ENCODE assay signal across 2 cellular contexts in the genomic region with DNA sequence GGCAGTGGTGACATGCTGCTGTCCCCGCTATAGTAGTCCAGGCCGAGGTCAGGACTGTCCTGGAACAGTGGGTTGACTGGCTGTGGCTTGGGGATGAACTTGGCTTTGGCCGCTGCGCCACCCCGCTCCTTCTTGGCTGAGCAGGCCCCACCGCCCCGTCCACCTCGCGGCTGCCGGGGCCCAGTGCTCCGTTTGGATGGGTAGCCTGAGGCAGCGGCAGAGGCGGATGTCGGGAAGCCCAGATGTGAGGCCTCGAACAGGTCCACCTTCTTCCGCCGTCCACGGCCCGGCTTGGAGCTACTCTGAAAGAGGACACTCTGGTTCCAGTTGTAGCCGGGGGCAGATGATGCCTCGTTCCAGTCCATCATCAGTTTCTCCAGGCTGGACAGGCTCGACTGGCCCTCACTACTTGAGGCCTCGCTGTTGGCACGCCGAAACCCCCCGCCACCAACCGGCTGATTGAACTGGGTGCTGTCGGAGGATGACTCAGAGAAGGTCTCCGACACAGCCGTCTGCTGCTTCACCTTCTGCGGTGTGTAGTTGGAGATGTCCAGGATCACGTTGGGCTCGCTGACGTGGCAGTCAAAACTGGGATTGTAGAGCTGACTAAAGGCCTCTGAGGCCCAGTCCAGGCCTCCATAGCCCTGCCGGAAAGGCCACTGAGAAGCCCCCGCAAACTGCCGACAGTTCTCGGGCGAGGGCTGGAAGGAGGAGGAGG.
TF ChIP-seq lines count a peak whose summit lies in the region.

No MANE protein-coding gene starts in this region.

TF ChIP-seq in HepG2, 621 proteins besides CTCF, POLR2A, EP300 and RAD21:
- 0 out of 2 replicates have a peak, but pooled peaks have one; percentile 14 for TF ChIP-seq ZBTB38 (CRISPR knock-in tag; IDR thresholded peaks at IDR 0.05)
- peak; percentile 29 for TF ChIP-seq AGO1 (IDR thresholded peaks at IDR 0.05; ENCODE audit: low read depth, low read length, poor library complexity, severe bottlenecking)
- TF ChIP-seq MYC (CRISPR knock-in tag; IDR thresholded peaks at IDR 0.05; ENCODE audit: borderline replicate concordance) = no peak

TF ChIP-seq in H1, 55 proteins besides CTCF, POLR2A, EP300 and RAD21:
- TF ChIP-seq NANOG (IDR thresholded peaks at IDR 0.05; ENCODE audit: insufficient read depth, low read depth, low read length, poor library complexity, severe bottlenecking) = no peak
- no peak for TF ChIP-seq GABPA (IDR thresholded peaks at IDR 0.05; ENCODE audit: borderline replicate concordance, insufficient read depth, low read length)
- no peak for TF ChIP-seq KDM5A (IDR thresholded peaks at IDR 0.05; ENCODE audit: low read length)
- no peak for TF ChIP-seq EZH2 (IDR thresholded peaks at IDR 0.05; ENCODE audit: low read depth, low read length, severe bottlenecking)
- TF ChIP-seq RXRA (IDR thresholded peaks at IDR 0.05; ENCODE audit: insufficient read depth, low read depth, low read length) = no peak
- TF ChIP-seq ATF2 (IDR thresholded peaks at IDR 0.05; ENCODE audit: low read length) = no peak
- no peak for TF ChIP-seq POLR2AphosphoS5 (IDR thresholded peaks at IDR 0.05; ENCODE audit: low read depth, low read length)
- no peak for TF ChIP-seq KDM1A (IDR thresholded peaks at IDR 0.05; ENCODE audit: borderline replicate concordance, low read length)
- no peak for TF ChIP-seq E2F6 (IDR thresholded peaks at IDR 0.05)
- no peak for TF ChIP-seq CBX5 (IDR thresholded peaks at IDR 0.05; ENCODE audit: low read depth, low read length)
- TF ChIP-seq MAFK (IDR thresholded peaks at IDR 0.05; ENCODE audit: low read depth, low read length) = no peak
- TF ChIP-seq ZNF274 (IDR thresholded peaks at IDR 0.05; ENCODE audit: borderline replicate concordance, extremely low read depth, low read length) = no peak
- TF ChIP-seq HDAC6 (IDR thresholded peaks at IDR 0.05; ENCODE audit: low read depth, low read length) = no peak
- TF ChIP-seq SIRT6 (IDR thresholded peaks at IDR 0.05; ENCODE audit: low read length) = no peak
- no peak for TF ChIP-seq CHD1 (IDR thresholded peaks at IDR 0.05; ENCODE audit: low read depth, low read length)
- no peak for TF ChIP-seq USF2 (IDR thresholded peaks at IDR 0.05; ENCODE audit: low read length)
- TF ChIP-seq NRF1 (IDR thresholded peaks at IDR 0.05; ENCODE audit: low read depth, low read length) = no peak
- no peak for TF ChIP-seq HDAC2 (IDR thresholded peaks at IDR 0.05; ENCODE audit: borderline replicate concordance in 1 of 2, low read depth in 2 of 2, low read length in 2 of 2)
